In genomic region chr20:45945678-45946148, GRCh38 we compare ENCODE assay signal across 12 cellular contexts. TPM values are rescaled to one million over a fixed set of nuclear protein-coding genes. Genes with fewer than 3 reads are reported as not detected.
A peak's percentile ranks its signal among the peaks of the same experiment; 100 is the strongest.
DNase-seq lines count a peak whose midpoint lies in the region; ATAC-seq and TF ChIP-seq lines count a peak whose summit lies in the region.
"Had no signal": no experiment of that assay in that cellular context is flagged by ENCODE, and none has a peak within 500 bp of the region (broad histone marks: within the 10 kb centered on the region; RNA-seq: fewer than 3 reads in every experiment).

No MANE protein-coding gene starts in this region.

- H3K4me1 ChIP-seq in right lobe of liver (peaks cover 0 to 23% (median 3%) of the 10 kb centered on the region in 4 donors), neuronal stem cell (ENCODE audit: control insufficient read depth in 2 of 2, insufficient read depth in 1 of 2, low read depth in 1 of 2, low read length in 2 of 2) (no peaks in the 10 kb centered on the region)
- H3K4me1 ChIP-seq: SJSA1 had no signal

- no peaks in the 10 kb centered on the region for H3K9me3 ChIP-seq in right lobe of liver
- H3K9me3 ChIP-seq in neuronal stem cell (replicated peaks in 1 of 2; ENCODE audit: control insufficient read depth in 2 of 2, insufficient read depth in 1 of 2, low read depth in 1 of 2, low read length in 2 of 2): no peaks in the 10 kb centered on the region
- H3K9me3 ChIP-seq: SJSA1 had no signal

- no peaks in the 10 kb centered on the region for H3K9me3 Mint-ChIP-seq in activated naive CD8-positive, alpha-beta T cell treated with anti-CD3 and anti-CD28 coated beads, Interleukin-2, amount 50 U/mL, for 24 hours
- H3K9me3 Mint-ChIP-seq in nephron progenitor cell: no peaks in the 10 kb centered on the region

- no peak overlapping the region for H3K4me3 Mint-ChIP-seq in activated naive CD8-positive, alpha-beta T cell treated with anti-CD3 and anti-CD28 coated beads, Interleukin-2, amount 50 U/mL, for 24 hours
- H3K4me3 Mint-ChIP-seq in nephron progenitor cell: no peak overlapping the region
- H3K4me3 Mint-ChIP-seq: B cell had no signal

- no peak overlapping the region for H2BK5ac ChIP-seq in neuronal stem cell (ENCODE audit: low read length)

- no peaks in the 10 kb centered on the region for H3K79me1 ChIP-seq in neuronal stem cell (ENCODE audit: low read depth, low read length)

- no peak overlapping the region for H3K18ac ChIP-seq in neuronal stem cell (ENCODE audit: low read length)

- no peak overlapping the region for H4K91ac ChIP-seq in neuronal stem cell (ENCODE audit: low read depth, low read length, poor library complexity)

- H3K27ac Mint-ChIP-seq in activated naive CD8-positive, alpha-beta T cell treated with anti-CD3 and anti-CD28 coated beads, Interleukin-2, amount 50 U/mL, for 24 hours: peak overlapping the region; percentile 79
- no peak overlapping the region for H3K27ac Mint-ChIP-seq in nephron progenitor cell

- no peak overlapping the region for H3K9ac ChIP-seq in neuronal stem cell (ENCODE audit: low read depth, low read length, poor library complexity)

- H3K27me3 Mint-ChIP-seq in activated naive CD8-positive, alpha-beta T cell treated with anti-CD3 and anti-CD28 coated beads, Interleukin-2, amount 50 U/mL, for 24 hours: no peaks in the 10 kb centered on the region
- H3K27me3 Mint-ChIP-seq in nephron progenitor cell (ENCODE audit: low read depth, poor library complexity): peaks cover 3% of the 10 kb centered on the region
- H3K27me3 Mint-ChIP-seq: B cell had no signal

- no peak overlapping the region for H3K4me2 ChIP-seq in neuronal stem cell (ENCODE audit: insufficient read depth, low read length, poor library complexity, severe bottlenecking)

- H2BK120ac ChIP-seq in neuronal stem cell (ENCODE audit: low read depth, low read length): no peak overlapping the region

- H2AK5ac ChIP-seq in neuronal stem cell (ENCODE audit: low read depth, low read length): no peak overlapping the region

- DNase-seq in A172 (ENCODE audit: low spot score): peak; percentile 95
- DNase-seq in HL-60 (ENCODE audit: low read depth in 1 of 2, low spot score in 1 of 2): peak; percentile 50 to 65
- DNase-seq in activated naive CD8-positive, alpha-beta T cell treated with anti-CD3 and anti-CD28 coated beads, Interleukin-2, amount 50 U/mL, for 24 hours: no peak
- DNase-seq in right lobe of liver: no peak
- DNase-seq in iPS-NIHi11 (ENCODE audit: low spot score): no peak
- no peak for DNase-seq in nephron progenitor cell
- no peak for DNase-seq in neuronal stem cell (ENCODE audit: low spot score)
- DNase-seq: hippocampal formation, NCI-H187 had no signal

- no peak overlapping the region for H2BK12ac ChIP-seq in neuronal stem cell (ENCODE audit: low read length)

- H3K23ac ChIP-seq in neuronal stem cell (ENCODE audit: low read depth, low read length, poor library complexity): no peak overlapping the region

- no peak for TF ChIP-seq CTCF in HL-60 (IDR thresholded peaks at IDR 0.05; ENCODE audit: insufficient read depth, low read length)
- no peak for TF ChIP-seq CTCF in right lobe of liver (IDR thresholded peaks at IDR 0.05)
- no peak for TF ChIP-seq CTCF in nephron progenitor cell (IDR thresholded peaks at IDR 0.05)

- H2BK15ac ChIP-seq in neuronal stem cell (ENCODE audit: low read length): no peak overlapping the region

- H3K4me3 ChIP-seq in HL-60 (replicated peaks; ENCODE audit: insufficient read depth, low read length) (no peak overlapping the region), right lobe of liver (no peak overlapping the region), neuronal stem cell (ENCODE audit: low read length in 2 of 2) (no peak overlapping the region)
- H3K4me3 ChIP-seq: SJSA1 had no signal

- intact Hi-C loops in right lobe of liver (cut with DNase I): loop anchor here in 1 of 2 donors (10.0 kb wide), 1 partner anchor 51 kb away; the partner anchor contains the start of genes CTSA and NEURL2

- H3K14ac ChIP-seq in neuronal stem cell (ENCODE audit: low read length): no peak overlapping the region

- peaks cover 22% of the 10 kb centered on the region for H3K4me1 Mint-ChIP-seq in activated naive CD8-positive, alpha-beta T cell treated with anti-CD3 and anti-CD28 coated beads, Interleukin-2, amount 50 U/mL, for 24 hours
- no peaks in the 10 kb centered on the region for H3K4me1 Mint-ChIP-seq in nephron progenitor cell

- H3K36me3 ChIP-seq in right lobe of liver (peaks cover 5 to 80% (median 34%) of the 10 kb centered on the region in 4 donors), neuronal stem cell (replicated peaks in 1 of 2; ENCODE audit: control insufficient read depth in 2 of 2, insufficient read depth in 2 of 2, low read length in 2 of 2) (peaks cover 71 to 95% of the 10 kb centered on the region in 2 donors)

- H3K4ac ChIP-seq in neuronal stem cell (ENCODE audit: low read length): no peak overlapping the region

- no peaks in the 10 kb centered on the region for H3K27me3 ChIP-seq in HL-60 (ENCODE audit: insufficient read depth, poor library complexity, severe bottlenecking)
- H3K27me3 ChIP-seq in right lobe of liver: no peaks in the 10 kb centered on the region
- no peaks in the 10 kb centered on the region for H3K27me3 ChIP-seq in neuronal stem cell (ENCODE audit: control insufficient read depth in 3 of 3, insufficient read depth in 3 of 3, low read depth in 1 of 3, low read length in 3 of 3)
- H3K27me3 ChIP-seq: SJSA1 had no signal

- no peak for ATAC-seq in activated naive CD8-positive, alpha-beta T cell treated with anti-CD3 and anti-CD28 coated beads, Interleukin-2, amount 50 U/mL, for 24 hours
- peak in 1 of 4 donors; percentile 6 for ATAC-seq in right lobe of liver
- no peak for ATAC-seq in HG02840 (IDR thresholded peaks at IDR 0.05; ENCODE audit: low FRiP score, unreplicated experiment)

- WGBS in right lobe of liver (ENCODE audit: insufficient coverage, low coverage, low lambda C conversion rate, missing lambda C conversion rate): 80% methylated on average over 2 of the region's 13 CpGs
- no CpG with 5 or more reads among the region's 13 CpGs for WGBS in neuronal stem cell (ENCODE audit: extremely low coverage in 2 of 2, insufficient read length in 2 of 2, insufficient replicate concordance in 1 of 2), 2 donors

- H3K36me3 Mint-ChIP-seq in activated naive CD8-positive, alpha-beta T cell treated with anti-CD3 and anti-CD28 coated beads, Interleukin-2, amount 50 U/mL, for 24 hours (ENCODE audit: low read depth): peaks cover 16% of the 10 kb centered on the region
- peaks cover 28% of the 10 kb centered on the region for H3K36me3 Mint-ChIP-seq in nephron progenitor cell (ENCODE audit: low read depth)

- no peak overlapping the region for H4K8ac ChIP-seq in neuronal stem cell (ENCODE audit: low read depth, low read length)

- no peak overlapping the region for H2AFZ ChIP-seq in neuronal stem cell (ENCODE audit: low read length)

- no peak for TF ChIP-seq POLR2A in right lobe of liver (IDR thresholded peaks at IDR 0.05)

- H3K27ac ChIP-seq in HL-60 (replicated peaks) (peak overlapping the region; percentile 88), right lobe of liver (peak overlapping the region; percentile 44 to 76 (median 61)), neuronal stem cell (replicated peaks; ENCODE audit: low read length) (no peak overlapping the region)
- H3K27ac ChIP-seq: SJSA1 had no signal

RNA-seq across cellular contexts. Expression of gene PCIF1, which starts 11.2 kb away (rescaled TPM):
- 7.0 and 9.3 TPM in 2 replicates for total RNA-seq in A172 (2014; rRNA removed; shearing (Covaris generic))
- total RNA-seq in right lobe of liver: 10 to 100 TPM in 2 of 6 experiments, 1 to 10 TPM in 4; 7.8 to 12.1 (median 9.5) TPM
- polyA plus RNA-seq in neuronal stem cell (2013, experiment 1 of 2): 39.1 TPM
- polyA plus RNA-seq in neuronal stem cell (2013, experiment 2 of 2): 39.1 TPM

RNA-seq across cellular contexts. Expression of gene ZNF335, which starts 26.3 kb away (rescaled TPM):
- 11.3 and 11.5 TPM in 2 replicates for total RNA-seq in A172 (2014; rRNA removed; shearing (Covaris generic))
- total RNA-seq in right lobe of liver: 1 to 10 TPM; 6.5 to 9.3 (median 7.8) TPM
- polyA plus RNA-seq in neuronal stem cell (2013, experiment 1 of 2): 7.3 TPM
- polyA plus RNA-seq in neuronal stem cell (2013, experiment 2 of 2): 7.1 TPM

RNA-seq across cellular contexts. Expression of gene PLTP, which starts 33.8 kb away (rescaled TPM):
- 2.1 and 3.9 TPM in 2 replicates for total RNA-seq in A172 (2014; rRNA removed; shearing (Covaris generic))
- 10 to 100 TPM in 5 of 6 experiments, 1 to 10 TPM in 1; 9.6 to 70.2 (median 35.6) TPM for total RNA-seq in right lobe of liver
- polyA plus RNA-seq in neuronal stem cell (2013, experiment 1 of 2): 35.9 TPM
- 35.5 TPM for polyA plus RNA-seq in neuronal stem cell (2013, experiment 2 of 2)

RNA-seq across cellular contexts. Expression of gene CTSA, which starts 54.6 kb away (rescaled TPM):
- total RNA-seq in A172 (2014; rRNA removed; shearing (Covaris generic)): 114 and 142 TPM in 2 replicates
- 100 to 1,000 TPM in 3 of 6 experiments, 10 to 100 TPM in 3; 54.4 to 194 (median 134) TPM for total RNA-seq in right lobe of liver
- 15.3 TPM for polyA plus RNA-seq in neuronal stem cell (2013, experiment 1 of 2)
- 15.1 TPM for polyA plus RNA-seq in neuronal stem cell (2013, experiment 2 of 2)

RNA-seq across cellular contexts. Expression of gene NEURL2, which starts 54.7 kb away (rescaled TPM):
- total RNA-seq in A172 (2014; rRNA removed; shearing (Covaris generic)): 2.5 and 3.1 TPM in 2 replicates
- total RNA-seq in right lobe of liver: 1 to 10 TPM; 3.6 to 8.8 (median 5.4) TPM
- polyA plus RNA-seq in neuronal stem cell (2013, experiment 1 of 2): 0.75 TPM
- polyA plus RNA-seq in neuronal stem cell (2013, experiment 2 of 2): 0.62 TPM

Comparison
In these comparisons a context has a peak if more than half of its experiments do, and no peak if none do; other contexts are left out.
1. DNase-seq: peak in A172 (single experiment) and HL-60 (2 of 2); none in activated naive CD8-positive, alpha-beta T cell treated with anti-CD3 and anti-CD28 coated beads, Interleukin-2, amount 50 U/mL, for 24 hours (single experiment), right lobe of liver (0 of 3), iPS-NIHi11 (single experiment), nephron progenitor cell (single experiment) and neuronal stem cell (single experiment).